Comparison of ENCODE assay signal across 11 cellular contexts in the genomic region with DNA sequence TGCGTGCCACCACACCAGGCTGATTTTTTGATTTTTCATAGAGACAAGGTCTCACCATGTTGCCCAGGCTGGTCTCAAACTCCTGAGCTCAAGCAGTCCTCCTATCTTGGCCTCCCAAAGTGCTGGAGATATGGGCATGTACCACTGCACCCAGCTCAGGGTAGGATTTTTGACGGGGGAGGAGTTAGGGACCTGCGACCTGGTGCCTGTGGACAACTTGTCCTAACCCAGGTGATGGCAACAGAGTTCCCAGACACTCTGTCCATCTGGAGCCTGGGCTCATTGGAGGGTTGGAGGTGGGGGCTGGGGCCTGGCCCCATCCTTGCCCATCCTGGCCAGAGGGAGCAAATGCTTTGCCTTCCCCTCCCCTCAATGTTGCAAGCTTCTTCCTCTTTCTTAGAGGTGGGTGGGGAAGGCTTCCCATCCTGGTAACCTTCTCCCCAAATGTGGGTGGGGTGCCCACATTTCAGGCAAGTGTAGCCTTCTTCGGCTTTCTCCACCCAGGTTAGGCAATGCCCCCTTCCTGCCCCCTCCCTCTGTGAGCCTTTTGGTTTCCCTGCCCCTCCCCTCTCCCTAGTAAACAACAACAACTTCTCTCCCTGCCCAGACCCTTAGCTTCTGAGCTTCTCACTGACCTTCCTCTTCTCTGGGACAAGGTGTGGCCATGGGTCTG. TPM values are rescaled to one million over a fixed set of nuclear protein-coding genes. Genes with fewer than 3 reads are reported as not detected.
DNase-seq lines count a peak whose midpoint lies in the region; ATAC-seq and TF ChIP-seq lines count a peak whose summit lies in the region.
"Had no signal": no experiment of that assay in that cellular context is flagged by ENCODE, and none has a peak within 500 bp of the region (broad histone marks: within the 10 kb centered on the region; RNA-seq: fewer than 3 reads in every experiment).

No MANE protein-coding gene starts in this region.

- POLR2A ChIA-PET in HCT116 (lab: Charles Lee) = interaction anchor here (0.7 kb wide), 1 partner anchor 10 kb away, joined by 5 read pairs; no protein-coding TSS in a partner anchor
- POLR2A ChIA-PET in Panc1 (lab: Charles Lee) = no interaction called here

- TF ChIP-seq CTCF in HCT116 (IDR thresholded peaks at IDR 0.05 in 2 of 3, conservative IDR thresholded peaks at IDR 0.05 in 1 of 3; ENCODE audit: borderline replicate concordance in 1 of 3, insufficient read depth in 1 of 3, low read depth in 2 of 3, low read length in 2 of 3) (no peak), Panc1 (IDR thresholded peaks at IDR 0.05) (no peak), heart right ventricle (IDR thresholded peaks at IDR 0.05) (no peak)

- RAD21 ChIA-PET in HCT116 (lab: Charles Lee; ENCODE audit: low non-redundant PET in 1 of 2, low total read pairs in 2 of 2, uncharacterized antibody in 2 of 2, unreplicated experiment in 2 of 2) = no interaction called here

- peaks cover 35 to 43% of the 10 kb centered on the region in 2 experiments for H3K4me1 ChIP-seq in HCT116 (ENCODE audit: control insufficient read depth in 1 of 2, insufficient read depth in 2 of 2, low read length in 2 of 2)
- H3K4me1 ChIP-seq in Panc1 (ENCODE audit: control insufficient read depth, insufficient read depth, low read length) = peaks cover 68% of the 10 kb centered on the region
- H3K4me1 ChIP-seq in heart right ventricle = peaks cover 56 to 100% (median 92%) of the 10 kb centered on the region in 9 donors
- H3K4me1 ChIP-seq in skeletal muscle tissue (ENCODE audit: control insufficient read depth in 3 of 3, insufficient read depth in 3 of 3, low read length in 3 of 3) = peaks cover 82 to 91% (median 83%) of the 10 kb centered on the region in 3 donors

- TF ChIP-seq RAD21 in HCT116 (IDR thresholded peaks at IDR 0.05; ENCODE audit: low read depth) = no peak

- in situ Hi-C loops in Panc1 (cut with HindIII; ENCODE audit: low pct_unique_long_range_greater_than_20kb, low sequenced_read_pairs) = no loop called here

- no peak for TF ChIP-seq POLR2A in HCT116 (IDR thresholded peaks at IDR 0.05; ENCODE audit: borderline replicate concordance, extremely low read depth, insufficient read depth, insufficient read length)

- no peaks in the 10 kb centered on the region for H3K27me3 ChIP-seq in HCT116 (ENCODE audit: insufficient read depth, low read length)
- no peaks in the 10 kb centered on the region for H3K27me3 ChIP-seq in Panc1 (ENCODE audit: control insufficient read depth, insufficient read depth, low read length)
- H3K27me3 ChIP-seq in heart right ventricle = no peaks in the 10 kb centered on the region
- no peaks in the 10 kb centered on the region for H3K27me3 ChIP-seq in skeletal muscle tissue (ENCODE audit: control insufficient read depth in 3 of 3, insufficient read depth in 3 of 3, low read length in 3 of 3)
- H3K27me3 ChIP-seq: SJSA1 had no signal

- H3K27ac ChIP-seq in HCT116 (ENCODE audit: low read depth, low read length) = peak overlapping the region; percentile 63; the same call in 1 of the 2 replicates
- H3K27ac ChIP-seq in Panc1 (ENCODE audit: low read length) = peak overlapping the region; percentile 64; the same call in 1 of the 2 replicates
- H3K27ac ChIP-seq in heart right ventricle = peak overlapping the region in 8 of 10 donors; percentile 26 to 98 (median 88)
- H3K27ac ChIP-seq in skeletal muscle tissue (ENCODE audit: low read depth, low read length) = peak overlapping the region; percentile 85
- H3K27ac ChIP-seq: SJSA1 had no signal

- H2AFZ ChIP-seq in HCT116 (ENCODE audit: low read depth, low read length, poor library complexity, severe bottlenecking) = no peak overlapping the region

- H3K4me3 ChIP-seq in HCT116 (replicated peaks in 1 of 2; ENCODE audit: low read depth in 1 of 2, low read length in 2 of 2) (no peak overlapping the region), Panc1 (ENCODE audit: low read depth in 2 of 2, low read length in 2 of 2) (no peak overlapping the region), heart right ventricle (no peak overlapping the region), skeletal muscle tissue (ENCODE audit: low read length in 3 of 3) (no peak overlapping the region)
- H3K4me3 ChIP-seq: SJSA1 had no signal

- peak overlapping the region; percentile 39; the same call in 1 of the 2 replicates for H3K9ac ChIP-seq in HCT116 (ENCODE audit: low read length)
- peak overlapping the region in 1 of 3 donors; percentile 71 for H3K9ac ChIP-seq in skeletal muscle tissue (ENCODE audit: low read depth in 1 of 3, low read length in 3 of 3)

- peaks cover 65% of the 10 kb centered on the region for H3K79me2 ChIP-seq in HCT116 (ENCODE audit: insufficient read depth, low read length)

- DNase-seq in HCT116 (ENCODE audit: low read depth, low spot score) (no peak), Panc1 (ENCODE audit: low read depth, low spot score) (no peak), heart right ventricle (peak in 1 of 2 donors; percentile 11), LoVo (ENCODE audit: low spot score) (no peak), globus pallidus (ENCODE audit: low spot score) (no peak)
- DNase-seq in stimulated activated CD4-positive, alpha-beta T cell treated with anti-CD3 and anti-CD28 coated beads, Interleukin-1b, Interleukin-23, amount 100 ng/mL, for 48 hours = no peak
- DNase-seq: hypothalamus, NCI-H2029 treated with DMSO at 0.1 percent for 48 hours, nucleus accumbens had no signal

- ATAC-seq in HCT116 (no peak), Panc1 (no peak), heart right ventricle (no peak)

- H3K9me3 ChIP-seq in HCT116 (ENCODE audit: control insufficient read depth in 1 of 2, insufficient read depth in 1 of 2, low read depth in 1 of 2, low read length in 2 of 2) (no peaks in the 10 kb centered on the region), Panc1 (ENCODE audit: control insufficient read depth, insufficient read depth, low read depth, low read length) (no peaks in the 10 kb centered on the region), heart right ventricle (no peaks in the 10 kb centered on the region), skeletal muscle tissue (ENCODE audit: control insufficient read depth in 3 of 3, low read length in 3 of 3) (no peaks in the 10 kb centered on the region)
- H3K9me3 ChIP-seq: SJSA1 had no signal

- peak overlapping the region; percentile 67 for H3K4me2 ChIP-seq in HCT116 (ENCODE audit: low read length)

- no peaks in the 10 kb centered on the region for H4K20me1 ChIP-seq in HCT116 (ENCODE audit: insufficient read depth)

- 85 to 91% methylated on average over 4 of the region's 4 CpGs for WGBS in heart right ventricle, 2 donors

- H3K36me3 ChIP-seq in HCT116 (ENCODE audit: control insufficient read depth in 1 of 2, insufficient read depth in 2 of 2, low read length in 2 of 2) = peaks cover 0 to 10% of the 10 kb centered on the region in 2 experiments; a peak in 2 of 4 replicates
- no peaks in the 10 kb centered on the region for H3K36me3 ChIP-seq in Panc1 (ENCODE audit: control insufficient read depth, insufficient read depth, low read length)
- H3K36me3 ChIP-seq in heart right ventricle = peaks cover 0 to 30% (median 0%) of the 10 kb centered on the region in 9 donors
- peaks cover 0 to 2% (median 2%) of the 10 kb centered on the region in 3 donors for H3K36me3 ChIP-seq in skeletal muscle tissue (ENCODE audit: control insufficient read depth in 3 of 3, insufficient read depth in 3 of 3, low read length in 3 of 3)

- no peaks in the 10 kb centered on the region for H3K9me2 ChIP-seq in HCT116 (ENCODE audit: insufficient read depth)

- BruUV-seq in HCT116 (replicated peaks; lab: Mats Ljungman, UMichigan) = no TSS peak
- no TSS peak for BruUV-seq in Panc1 (replicated peaks; lab: Mats Ljungman, UMichigan)

- intact Hi-C loops in HCT116 (cut with micrococcal nuclease) (no loop called here), Panc1 (cut with micrococcal nuclease; ENCODE audit: unreplicated experiment) (no loop called here), heart right ventricle (cut with DNase I) (no loop called here)

- CTCF ChIA-PET in HCT116 (lab: Charles Lee) (no interaction called here), Panc1 (lab: Charles Lee) (no interaction called here)

TF ChIP-seq in HCT116, 20 proteins besides CTCF, POLR2A, EP300 and RAD21 (continues in another document):
- TF ChIP-seq EGR1 (IDR thresholded peaks at IDR 0.05; ENCODE audit: low read depth) = no peak

RNA-seq across cellular contexts. Expression of gene RARA, which starts 24.9 kb away (rescaled TPM):
- 35.1 TPM for total RNA-seq in HCT116 (2021; ENCODE audit: unreplicated experiment)
- 38.1 and 46.6 TPM in 2 replicates for polyA plus RNA-seq in HCT116 (2012)
- total RNA-seq in Panc1 (2021; ENCODE audit: unreplicated experiment) = 55.6 TPM
- 59.9 TPM for polyA plus RNA-seq in Panc1 (2012; ENCODE audit: insufficient read length)
- total RNA-seq in heart right ventricle = 10 to 100 TPM; 11.2 to 34.0 (median 18.3) TPM
- 10 to 100 TPM; 19.0 to 20.8 TPM for polyA plus RNA-seq in heart right ventricle
- total RNA-seq in skeletal muscle tissue = 17.2 TPM

RNA-seq across cellular contexts. Expression of gene GJD3, which starts 30.6 kb away (rescaled TPM):
- total RNA-seq in HCT116 (2021; ENCODE audit: unreplicated experiment) = not detected
- 0.29 and 1.5 TPM in 2 replicates for polyA plus RNA-seq in HCT116 (2012)
- total RNA-seq in Panc1 (2021; ENCODE audit: unreplicated experiment) = 0.33 TPM
- polyA plus RNA-seq in Panc1 (2012; ENCODE audit: insufficient read length) = 5.8 TPM
- total RNA-seq in heart right ventricle = 1 to 10 TPM in 9 of 10 donors, under 1 TPM in 1; 0.79 to 6.2 (median 2.1) TPM
- polyA plus RNA-seq in heart right ventricle = under 1 TPM; 0.65 to 0.88 TPM
- 0.52 TPM for total RNA-seq in skeletal muscle tissue
- total RNA-seq: SJSA1 had no signal

RNA-seq across cellular contexts. Expression of gene CDC6, which starts 46.2 kb away (rescaled TPM):
- total RNA-seq in HCT116 (2021; ENCODE audit: unreplicated experiment) = 117 TPM
- 37.2 and 38.7 TPM in 2 replicates for polyA plus RNA-seq in HCT116 (2012)
- 66.3 TPM for total RNA-seq in Panc1 (2021; ENCODE audit: unreplicated experiment)
- 24.3 TPM for polyA plus RNA-seq in Panc1 (2012; ENCODE audit: insufficient read length)
- 1 to 10 TPM in 4 of 10 donors, under 1 TPM in 6; 0.49 to 3.0 (median 0.86) TPM for total RNA-seq in heart right ventricle
- 1 to 10 TPM in 1 of 2 donors, under 1 TPM in 1; 0.66 to 1.8 TPM for polyA plus RNA-seq in heart right ventricle
- 4.2 TPM for total RNA-seq in skeletal muscle tissue

Comparison
In these comparisons a context has a peak if more than half of its experiments do, and no peak if none do; other contexts are left out.
1. RNA of gene CDC6, which starts 46.2 kb away (total RNA-seq): 117 TPM in HCT116 (single experiment) and 66.3 TPM in Panc1 (single experiment); 4.2 TPM in skeletal muscle tissue (single experiment) and 0.49 to 3.0 TPM in heart right ventricle; every median in the first group is over 10 times any median in the second.
2. Peak in every context shown above with its lines, with median percentiles within 50 percentile points of each other: H3K27ac ChIP-seq.